In the genomic region with DNA sequence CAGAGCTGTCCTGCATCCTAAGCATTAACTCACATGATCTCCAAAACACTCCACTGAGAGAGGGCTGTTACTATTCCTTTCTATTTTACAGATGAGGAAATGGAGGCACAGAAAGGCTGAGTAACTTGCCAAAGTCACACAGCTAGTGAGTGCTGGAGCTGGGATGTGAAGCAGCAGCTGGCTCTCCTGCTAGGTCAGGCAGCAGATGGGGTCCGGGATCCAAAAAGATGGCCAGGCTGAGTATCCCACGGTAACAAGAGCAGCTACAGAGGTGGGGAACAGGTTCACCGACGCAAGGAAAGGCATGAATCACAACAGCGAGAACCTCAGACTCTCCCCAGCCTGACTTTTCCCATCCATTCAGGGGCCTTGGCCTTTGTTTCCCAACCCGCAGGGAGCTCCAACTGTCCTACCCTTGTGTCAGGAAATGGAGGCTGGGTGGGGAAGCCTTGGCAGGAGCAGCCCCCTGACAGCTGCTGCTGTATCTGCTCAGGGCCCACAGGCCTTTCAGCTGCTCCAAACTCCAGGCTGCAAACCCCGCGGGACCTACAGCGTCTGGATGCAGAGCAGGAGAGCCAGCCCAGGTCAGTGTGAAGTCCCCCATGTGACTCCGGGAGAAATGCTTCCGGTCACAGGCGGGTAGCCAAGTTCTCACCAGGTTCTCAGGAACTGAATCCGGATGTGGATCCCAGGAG, we compare ENCODE assay signal across 9 cellular contexts. TPM values are rescaled to one million over a fixed set of nuclear protein-coding genes. Genes with fewer than 3 reads are reported as not detected.
DNase-seq lines count a peak whose midpoint lies in the region; ATAC-seq and TF ChIP-seq lines count a peak whose summit lies in the region.
"Had no signal": no experiment of that assay in that cellular context is flagged by ENCODE, and none has a peak within 500 bp of the region (broad histone marks: within the 10 kb centered on the region; RNA-seq: fewer than 3 reads in every experiment).

No MANE protein-coding gene starts in this region.

- H3K4me1 Mint-ChIP-seq in effector memory CD8-positive, alpha-beta T cell (ENCODE audit: low read depth in 2 of 2) = peaks cover 11 to 14% of the 10 kb centered on the region in 2 donors

- no peak for TF ChIP-seq POLR2A in prostate gland (IDR thresholded peaks at IDR 0.05)

- no peaks in the 10 kb centered on the region for H3K9me3 Mint-ChIP-seq in effector memory CD8-positive, alpha-beta T cell

- intact Hi-C loops in prostate gland (cut with DNase I) = no loop called here

- H3K36me3 Mint-ChIP-seq in effector memory CD8-positive, alpha-beta T cell (ENCODE audit: insufficient read depth) = peaks cover 3% of the 10 kb centered on the region

- H3K36me3 ChIP-seq in SJCRH30 (no peaks in the 10 kb centered on the region), prostate gland (no peaks in the 10 kb centered on the region)

- no peak for ATAC-seq in effector memory CD8-positive, alpha-beta T cell (replicated peaks)

- H3K27ac ChIP-seq in SJCRH30 (peak overlapping the region; percentile 85), prostate gland (peak overlapping the region; percentile 41 to 42)

- H3K27ac Mint-ChIP-seq in effector memory CD8-positive, alpha-beta T cell = no peak overlapping the region

- no peak overlapping the region for H3K4me3 Mint-ChIP-seq in effector memory CD8-positive, alpha-beta T cell

- 60% methylated on average over 12 of the region's 13 CpGs for WGBS in prostate gland

- H3K4me1 ChIP-seq in SJCRH30 = peaks cover 53% of the 10 kb centered on the region
- no peaks in the 10 kb centered on the region for H3K4me1 ChIP-seq in prostate gland (replicated peaks)

- no peaks in the 10 kb centered on the region for H3K9me3 ChIP-seq in SJCRH30 (replicated peaks)
- no peaks in the 10 kb centered on the region for H3K9me3 ChIP-seq in prostate gland

- TF ChIP-seq CTCF in foreskin fibroblast (IDR thresholded peaks at IDR 0.05; ENCODE audit: low read depth, low read length) = no peak
- no peak for TF ChIP-seq CTCF in prostate gland (IDR thresholded peaks at IDR 0.05)

- H3K27me3 ChIP-seq in SJCRH30 = no peaks in the 10 kb centered on the region
- H3K27me3 ChIP-seq in prostate gland (replicated peaks; ENCODE audit: insufficient read depth) = no peaks in the 10 kb centered on the region

- DNase-seq in Daoy (ENCODE audit: low read depth) = peak; percentile 85
- DNase-seq in SJCRH30 = peak; percentile 98
- DNase-seq in foreskin fibroblast = peak; percentile 45 to 58
- no peak for DNase-seq in prostate gland (ENCODE audit: low spot score)
- no peak for DNase-seq in NCI-H1105 treated with DMSO at 0.1 percent for 48 hours (lab: John Stamatoyannopoulos, UW)
- no peak for DNase-seq in NCI-H510A treated with DMSO at 0.1 percent for 48 hours (lab: John Stamatoyannopoulos, UW)
- DNase-seq in NCI-H1417 (lab: John Stamatoyannopoulos, UW) = no peak
- DNase-seq in effector memory CD8-positive, alpha-beta T cell = no peak
- DNase-seq: effector CD8-positive, alpha-beta T cell had no signal

- H3K4me3 ChIP-seq in SJCRH30 (peak overlapping the region; percentile 17), foreskin fibroblast (ENCODE audit: low read depth in 1 of 2, low read length in 2 of 2) (no peak overlapping the region), prostate gland (no peak overlapping the region)

- H3K27me3 Mint-ChIP-seq in effector memory CD8-positive, alpha-beta T cell = peaks cover 4 to 25% of the 10 kb centered on the region in 2 donors

RNA-seq across cellular contexts. Expression of gene DKK3, which starts 29.5 kb away (rescaled TPM):
- 44.6 and 46.5 TPM in 2 replicates for total RNA-seq in Daoy (2014; rRNA removed; shearing (Covaris generic))
- total RNA-seq in SJCRH30 (2014; rRNA removed; shearing (Covaris generic)) = 11.7 and 13.9 TPM in 2 replicates
- total RNA-seq in prostate gland = 100 to 1,000 TPM; 160 to 273 TPM

Comparison
In these comparisons a context has a peak if more than half of its experiments do, and no peak if none do; other contexts are left out.
1. DNase-seq: peak in Daoy (single experiment), SJCRH30 (2 of 2) and foreskin fibroblast (2 of 2); none in prostate gland (single experiment), NCI-H1105 treated with DMSO at 0.1 percent for 48 hours (single experiment), NCI-H510A treated with DMSO at 0.1 percent for 48 hours (single experiment), NCI-H1417 (0 of 3) and effector memory CD8-positive, alpha-beta T cell (0 of 3).